ENCODE assay signal across 1 cellular context in the genomic region with DNA sequence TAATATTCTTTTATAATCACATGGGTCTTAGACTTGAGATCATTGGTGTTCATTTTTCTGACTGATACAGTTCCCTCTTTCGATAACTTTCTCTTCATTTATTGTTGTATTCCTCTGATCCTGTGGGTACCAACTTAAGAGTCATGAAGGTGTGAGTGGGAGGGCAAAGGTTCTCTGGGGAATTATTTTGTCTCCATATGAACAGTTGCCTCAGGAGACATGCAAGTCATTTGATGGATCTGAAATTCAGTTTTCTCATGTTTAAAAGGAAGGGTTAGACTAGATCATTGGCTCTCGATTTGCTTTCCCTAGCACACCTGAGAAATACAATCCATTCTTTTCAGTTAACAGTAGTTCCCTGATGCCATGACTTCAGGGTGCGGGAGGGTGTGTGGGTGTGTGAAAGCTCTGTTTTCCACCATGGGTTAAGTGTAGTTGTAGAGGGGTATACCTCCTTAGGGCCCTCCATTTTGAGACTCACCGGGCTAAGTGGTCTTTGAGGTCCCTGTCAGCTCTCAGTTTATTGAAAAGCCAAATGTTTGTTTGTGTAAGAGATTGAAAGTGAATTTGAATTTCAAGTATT.
TF ChIP-seq lines count a peak whose summit lies in the region.

No MANE protein-coding gene starts in this region.

TF ChIP-seq in GM12878, 131 proteins besides CTCF, POLR2A, EP300 and RAD21 (continued from another document and continues in another):
- TF ChIP-seq, protein P1, sequence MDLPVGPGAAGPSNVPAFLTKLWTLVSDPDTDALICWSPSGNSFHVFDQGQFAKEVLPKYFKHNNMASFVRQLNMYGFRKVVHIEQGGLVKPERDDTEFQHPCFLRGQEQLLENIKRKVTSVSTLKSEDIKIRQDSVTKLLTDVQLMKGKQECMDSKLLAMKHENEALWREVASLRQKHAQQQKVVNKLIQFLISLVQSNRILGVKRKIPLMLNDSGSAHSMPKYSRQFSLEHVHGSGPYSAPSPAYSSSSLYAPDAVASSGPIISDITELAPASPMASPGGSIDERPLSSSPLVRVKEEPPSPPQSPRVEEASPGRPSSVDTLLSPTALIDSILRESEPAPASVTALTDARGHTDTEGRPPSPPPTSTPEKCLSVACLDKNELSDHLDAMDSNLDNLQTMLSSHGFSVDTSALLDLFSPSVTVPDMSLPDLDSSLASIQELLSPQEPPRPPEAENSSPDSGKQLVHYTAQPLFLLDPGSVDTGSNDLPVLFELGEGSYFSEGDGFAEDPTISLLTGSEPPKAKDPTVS (IDR thresholded peaks at IDR 0.05; ENCODE audit: low read depth, low read length) = no peak
- TF ChIP-seq HCFC1 (IDR thresholded peaks at IDR 0.05; ENCODE audit: low read length) (no peak), MYC (IDR thresholded peaks at IDR 0.05; ENCODE audit: insufficient read depth, insufficient read length, insufficient replicate concordance, low read length, severe bottlenecking) (no peak), KDM1A (IDR thresholded peaks at IDR 0.05; ENCODE audit: borderline replicate concordance) (no peak), MYB (IDR thresholded peaks at IDR 0.05; ENCODE audit: borderline replicate concordance, low read depth, low read length) (no peak), SREBF2 (IDR thresholded peaks at IDR 0.05; ENCODE audit: low read length) (no peak), SMAD5 (IDR thresholded peaks at IDR 0.05; ENCODE audit: low read depth) (no peak), ZNF217 (IDR thresholded peaks at IDR 0.05) (no peak), PRDM15 (CRISPR knock-in tag; IDR thresholded peaks at IDR 0.05) (no peak), ZBTB4 (CRISPR knock-in tag; IDR thresholded peaks at IDR 0.05) (no peak), CBX5 (IDR thresholded peaks at IDR 0.05; ENCODE audit: low read depth) (no peak), BHLHE40 (IDR thresholded peaks at IDR 0.05; ENCODE audit: borderline replicate concordance in 1 of 2, low read depth in 2 of 2, low read length in 1 of 2) (no peak), IKZF2 (IDR thresholded peaks at IDR 0.05) (peak in 1 of 2 experiments; percentile 43; a peak in 1 of 4 replicates), SIN3A (IDR thresholded peaks at IDR 0.05; ENCODE audit: low read depth, low read length) (no peak), SIX5 (IDR thresholded peaks at IDR 0.05; ENCODE audit: low read depth, low read length, severe bottlenecking) (no peak), RFX5 (IDR thresholded peaks at IDR 0.05; ENCODE audit: low read depth, low read length) (no peak), MTA3 (IDR thresholded peaks at IDR 0.05; ENCODE audit: borderline replicate concordance, low read length) (no peak), ATF3 (IDR thresholded peaks at IDR 0.05; ENCODE audit: borderline replicate concordance, extremely low read depth, low read depth, low read length) (no peak), SPI1 (IDR thresholded peaks at IDR 0.05; ENCODE audit: borderline replicate concordance, insufficient read depth, low read depth, low read length) (no peak), KLF5 (IDR thresholded peaks at IDR 0.05; ENCODE audit: partially characterized antibody) (no peak), CHD1 (IDR thresholded peaks at IDR 0.05; ENCODE audit: low read depth, low read length) (no peak; the same call in 1 of the 2 replicates), ZNF207 (IDR thresholded peaks at IDR 0.05; ENCODE audit: borderline replicate concordance) (no peak), EZH2 (IDR thresholded peaks at IDR 0.05; ENCODE audit: borderline replicate concordance, control insufficient read depth, low read depth, low read length) (no peak), ZNF274 (IDR thresholded peaks at IDR 0.05; ENCODE audit: insufficient read depth, insufficient read length) (no peak), HDGF (IDR thresholded peaks at IDR 0.05) (peak; percentile 38; the same call in 1 of the 2 replicates), MEF2B (IDR thresholded peaks at IDR 0.05; ENCODE audit: partially characterized antibody, poor library complexity, severe bottlenecking) (peak; percentile 96), YBX1 (IDR thresholded peaks at IDR 0.05) (no peak)
- TF ChIP-seq, protein P2, sequence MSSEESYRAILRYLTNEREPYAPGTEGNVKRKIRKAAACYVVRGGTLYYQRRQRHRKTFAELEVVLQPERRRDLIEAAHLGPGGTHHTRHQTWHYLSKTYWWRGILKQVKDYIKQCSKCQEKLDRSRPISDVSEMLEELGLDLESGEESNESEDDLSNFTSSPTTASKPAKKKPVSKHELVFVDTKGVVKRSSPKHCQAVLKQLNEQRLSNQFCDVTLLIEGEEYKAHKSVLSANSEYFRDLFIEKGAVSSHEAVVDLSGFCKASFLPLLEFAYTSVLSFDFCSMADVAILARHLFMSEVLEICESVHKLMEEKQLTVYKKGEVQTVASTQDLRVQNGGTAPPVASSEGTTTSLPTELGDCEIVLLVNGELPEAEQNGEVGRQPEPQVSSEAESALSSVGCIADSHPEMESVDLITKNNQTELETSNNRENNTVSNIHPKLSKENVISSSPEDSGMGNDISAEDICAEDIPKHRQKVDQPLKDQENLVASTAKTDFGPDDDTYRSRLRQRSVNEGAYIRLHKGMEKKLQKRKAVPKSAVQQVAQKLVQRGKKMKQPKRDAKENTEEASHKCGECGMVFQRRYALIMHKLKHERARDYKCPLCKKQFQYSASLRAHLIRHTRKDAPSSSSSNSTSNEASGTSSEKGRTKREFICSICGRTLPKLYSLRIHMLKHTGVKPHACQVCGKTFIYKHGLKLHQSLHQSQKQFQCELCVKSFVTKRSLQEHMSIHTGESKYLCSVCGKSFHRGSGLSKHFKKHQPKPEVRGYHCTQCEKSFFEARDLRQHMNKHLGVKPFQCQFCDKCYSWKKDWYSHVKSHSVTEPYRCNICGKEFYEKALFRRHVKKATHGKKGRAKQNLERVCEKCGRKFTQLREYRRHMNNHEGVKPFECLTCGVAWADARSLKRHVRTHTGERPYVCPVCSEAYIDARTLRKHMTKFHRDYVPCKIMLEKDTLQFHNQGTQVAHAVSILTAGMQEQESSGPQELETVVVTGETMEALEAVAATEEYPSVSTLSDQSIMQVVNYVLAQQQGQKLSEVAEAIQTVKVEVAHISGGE (CRISPR knock-in tag; IDR thresholded peaks at IDR 0.05) = no peak
- TF ChIP-seq, protein P3, sequence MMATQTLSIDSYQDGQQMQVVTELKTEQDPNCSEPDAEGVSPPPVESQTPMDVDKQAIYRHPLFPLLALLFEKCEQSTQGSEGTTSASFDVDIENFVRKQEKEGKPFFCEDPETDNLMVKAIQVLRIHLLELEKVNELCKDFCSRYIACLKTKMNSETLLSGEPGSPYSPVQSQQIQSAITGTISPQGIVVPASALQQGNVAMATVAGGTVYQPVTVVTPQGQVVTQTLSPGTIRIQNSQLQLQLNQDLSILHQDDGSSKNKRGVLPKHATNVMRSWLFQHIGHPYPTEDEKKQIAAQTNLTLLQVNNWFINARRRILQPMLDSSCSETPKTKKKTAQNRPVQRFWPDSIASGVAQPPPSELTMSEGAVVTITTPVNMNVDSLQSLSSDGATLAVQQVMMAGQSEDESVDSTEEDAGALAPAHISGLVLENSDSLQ (IDR thresholded peaks at IDR 0.05) = peak; percentile 29; the same call in 1 of the 2 replicates
- TF ChIP-seq, protein P4, sequence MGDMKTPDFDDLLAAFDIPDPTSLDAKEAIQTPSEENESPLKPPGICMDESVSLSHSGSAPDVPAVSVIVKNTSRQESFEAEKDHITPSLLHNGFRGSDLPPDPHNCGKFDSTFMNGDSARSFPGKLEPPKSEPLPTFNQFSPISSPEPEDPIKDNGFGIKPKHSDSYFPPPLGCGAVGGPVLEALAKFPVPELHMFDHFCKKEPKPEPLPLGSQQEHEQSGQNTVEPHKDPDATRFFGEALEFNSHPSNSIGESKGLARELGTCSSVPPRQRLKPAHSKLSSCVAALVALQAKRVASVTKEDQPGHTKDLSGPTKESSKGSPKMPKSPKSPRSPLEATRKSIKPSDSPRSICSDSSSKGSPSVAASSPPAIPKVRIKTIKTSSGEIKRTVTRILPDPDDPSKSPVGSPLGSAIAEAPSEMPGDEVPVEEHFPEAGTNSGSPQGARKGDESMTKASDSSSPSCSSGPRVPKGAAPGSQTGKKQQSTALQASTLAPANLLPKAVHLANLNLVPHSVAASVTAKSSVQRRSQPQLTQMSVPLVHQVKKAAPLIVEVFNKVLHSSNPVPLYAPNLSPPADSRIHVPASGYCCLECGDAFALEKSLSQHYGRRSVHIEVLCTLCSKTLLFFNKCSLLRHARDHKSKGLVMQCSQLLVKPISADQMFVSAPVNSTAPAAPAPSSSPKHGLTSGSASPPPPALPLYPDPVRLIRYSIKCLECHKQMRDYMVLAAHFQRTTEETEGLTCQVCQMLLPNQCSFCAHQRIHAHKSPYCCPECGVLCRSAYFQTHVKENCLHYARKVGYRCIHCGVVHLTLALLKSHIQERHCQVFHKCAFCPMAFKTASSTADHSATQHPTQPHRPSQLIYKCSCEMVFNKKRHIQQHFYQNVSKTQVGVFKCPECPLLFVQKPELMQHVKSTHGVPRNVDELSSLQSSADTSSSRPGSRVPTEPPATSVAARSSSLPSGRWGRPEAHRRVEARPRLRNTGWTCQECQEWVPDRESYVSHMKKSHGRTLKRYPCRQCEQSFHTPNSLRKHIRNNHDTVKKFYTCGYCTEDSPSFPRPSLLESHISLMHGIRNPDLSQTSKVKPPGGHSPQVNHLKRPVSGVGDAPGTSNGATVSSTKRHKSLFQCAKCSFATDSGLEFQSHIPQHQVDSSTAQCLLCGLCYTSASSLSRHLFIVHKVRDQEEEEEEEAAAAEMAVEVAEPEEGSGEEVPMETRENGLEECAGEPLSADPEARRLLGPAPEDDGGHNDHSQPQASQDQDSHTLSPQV (IDR thresholded peaks at IDR 0.05) = no peak
- TF ChIP-seq, protein P5, sequence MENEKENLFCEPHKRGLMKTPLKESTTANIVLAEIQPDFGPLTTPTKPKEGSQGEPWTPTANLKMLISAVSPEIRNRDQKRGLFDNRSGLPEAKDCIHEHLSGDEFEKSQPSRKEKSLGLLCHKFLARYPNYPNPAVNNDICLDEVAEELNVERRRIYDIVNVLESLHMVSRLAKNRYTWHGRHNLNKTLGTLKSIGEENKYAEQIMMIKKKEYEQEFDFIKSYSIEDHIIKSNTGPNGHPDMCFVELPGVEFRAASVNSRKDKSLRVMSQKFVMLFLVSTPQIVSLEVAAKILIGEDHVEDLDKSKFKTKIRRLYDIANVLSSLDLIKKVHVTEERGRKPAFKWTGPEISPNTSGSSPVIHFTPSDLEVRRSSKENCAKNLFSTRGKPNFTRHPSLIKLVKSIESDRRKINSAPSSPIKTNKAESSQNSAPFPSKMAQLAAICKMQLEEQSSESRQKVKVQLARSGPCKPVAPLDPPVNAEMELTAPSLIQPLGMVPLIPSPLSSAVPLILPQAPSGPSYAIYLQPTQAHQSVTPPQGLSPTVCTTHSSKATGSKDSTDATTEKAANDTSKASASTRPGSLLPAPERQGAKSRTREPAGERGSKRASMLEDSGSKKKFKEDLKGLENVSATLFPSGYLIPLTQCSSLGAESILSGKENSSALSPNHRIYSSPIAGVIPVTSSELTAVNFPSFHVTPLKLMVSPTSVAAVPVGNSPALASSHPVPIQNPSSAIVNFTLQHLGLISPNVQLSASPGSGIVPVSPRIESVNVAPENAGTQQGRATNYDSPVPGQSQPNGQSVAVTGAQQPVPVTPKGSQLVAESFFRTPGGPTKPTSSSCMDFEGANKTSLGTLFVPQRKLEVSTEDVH (IDR thresholded peaks at IDR 0.05; ENCODE audit: low read depth, partially characterized antibody) = no peak
